Comparison of ENCODE assay signal across 8 cellular contexts in genomic region chr16:4372315-4372577, GRCh38. TPM values are rescaled to one million over a fixed set of nuclear protein-coding genes. Genes with fewer than 3 reads are reported as not detected.
DNase-seq lines count a peak whose midpoint lies in the region; ATAC-seq and TF ChIP-seq lines count a peak whose summit lies in the region.

No MANE protein-coding gene starts in this region.

- POLR2A ChIA-PET in T-cell (lab: Charles Lee), result no interaction called here

- no peak for TF ChIP-seq CTCF in fibroblast of pulmonary artery (IDR thresholded peaks at IDR 0.05; ENCODE audit: low read length, missing control alignments)

- H3K36me3 Mint-ChIP-seq in T-cell, result peaks cover 5% of the 10 kb centered on the region

- DNase-seq in T-cell (no peak), fibroblast of pulmonary artery (ENCODE audit: low read depth) (no peak), retina (peak; percentile 47), NCI-H1105 (lab: John Stamatoyannopoulos, UW) (no peak), NCI-H1105 treated with DMSO at 0.1 percent for 48 hours (lab: John Stamatoyannopoulos, UW) (no peak)

- no peaks in the 10 kb centered on the region for H3K27me3 Mint-ChIP-seq in T-cell

- H3K4me3 ChIP-seq in fibroblast of pulmonary artery (replicated peaks; ENCODE audit: low read depth, low read length), result peak overlapping the region; percentile 97

- H3K27ac Mint-ChIP-seq in T-cell, result peak overlapping the region; percentile 67 to 79

- ATAC-seq in T-cell (replicated peaks in 1 of 4) (peak in 2 of 4 experiments; percentile 3 to 5), GM19395 (IDR thresholded peaks at IDR 0.05; ENCODE audit: unreplicated experiment) (no peak), HG03460 (IDR thresholded peaks at IDR 0.05; ENCODE audit: unreplicated experiment) (no peak)

- H3K4me1 ChIP-seq in ES-I3 (ENCODE audit: insufficient read depth, low read length), result peaks cover 35% of the 10 kb centered on the region

- peak overlapping the region; percentile 71 to 80 (median 78) for H3K4me3 Mint-ChIP-seq in T-cell

- H3K9me3 Mint-ChIP-seq in T-cell, result no peaks in the 10 kb centered on the region

- H3K4me1 Mint-ChIP-seq in T-cell, result peaks cover 20 to 31% (median 24%) of the 10 kb centered on the region in 3 donors

- CTCF ChIA-PET in T-cell (lab: Charles Lee), result no interaction called here

- H3K36me3 ChIP-seq in ES-I3 (ENCODE audit: insufficient read depth, low read length), result no peaks in the 10 kb centered on the region

- no peaks in the 10 kb centered on the region for H3K9me3 ChIP-seq in ES-I3 (ENCODE audit: control insufficient read depth, insufficient read depth, low read length)

- peak overlapping the region; percentile 57; the same call in 1 of the 2 replicates for H3K9ac ChIP-seq in ES-I3 (ENCODE audit: low read depth, low read length)

RNA-seq across cellular contexts. Expression of gene VASN, which starts 0.6 kb away (rescaled TPM):
- under 1 TPM; 0.38 to 0.89 (median 0.56) TPM for total RNA-seq in T-cell

RNA-seq across cellular contexts. Expression of gene PAM16, which starts 21.1 kb away (rescaled TPM):
- 10 to 100 TPM; 41.2 to 53.7 (median 47.4) TPM for total RNA-seq in T-cell

RNA-seq across cellular contexts. Expression of gene CORO7, which starts 44.1 kb away (rescaled TPM):
- total RNA-seq in T-cell, result 100 to 1,000 TPM; 213 to 675 (median 230) TPM

RNA-seq across cellular contexts. Expression of gene DNAJA3, which starts 53.4 kb away (rescaled TPM):
- 10 to 100 TPM; 37.7 to 73.8 (median 65.7) TPM for total RNA-seq in T-cell

RNA-seq across cellular contexts. Expression of gene GLIS2, which starts 56.4 kb away (rescaled TPM):
- total RNA-seq in T-cell, result under 1 TPM in 3 of 5 donors, not detected in 2; 0.18 to 0.20 (median 0.19) TPM
